ENCODE assay signal across 22 cellular contexts in genomic region chr4:4592414-4592813, GRCh38.
"Had no signal": no experiment of that assay in that cellular context is flagged by ENCODE, and none has a peak within 500 bp of the region (broad histone marks: within the 10 kb centered on the region; RNA-seq: fewer than 3 reads in every experiment).

No MANE protein-coding gene starts in this region.

- H3K4me3 ChIP-seq: colonic mucosa, esophagus squamous epithelium, gastrocnemius medialis, heart right ventricle, left lung, lower lobe of right lung, mucosa of descending colon had no signal

- H3K4me1 ChIP-seq: colonic mucosa, esophagus squamous epithelium, gastrocnemius medialis, heart right ventricle, left lung, lower lobe of right lung had no signal

- H3K36me3 ChIP-seq: colonic mucosa, gastrocnemius medialis, heart right ventricle, lower lobe of right lung had no signal

- H3K9me3 ChIP-seq: colonic mucosa, gastrocnemius medialis had no signal

- ATAC-seq: effector memory CD8-positive, alpha-beta T cell; esophagus mucosa; gastrocnemius medialis; heart right ventricle; left cardiac atrium; left lung; left ventricle myocardium superior; lower lobe of right lung; mucosa of descending colon had no signal

- H3K27ac ChIP-seq: colonic mucosa, epithelial cell of prostate, esophagus squamous epithelium, gastrocnemius medialis, heart right ventricle, left lung, lower lobe of right lung had no signal

- H3K27me3 ChIP-seq: colonic mucosa, esophagus squamous epithelium, gastrocnemius medialis, heart right ventricle, left lung had no signal

- DNase-seq: colonic mucosa; cortex of kidney; effector CD8-positive, alpha-beta T cell; effector memory CD8-positive, alpha-beta T cell; endodermal cell; erythroblast; esophagus squamous epithelium; foreskin fibroblast; foreskin melanocyte; gastrocnemius medialis; glutamatergic neuron; head of caudate nucleus; heart right ventricle; hippocampal formation; left cardiac atrium; left lung; left ventricle myocardium superior; lower lobe of right lung; mesenchymal stem cell; mucosa of descending colon had no signal
